Comparison of ENCODE assay signal across 8 cellular contexts in genomic region chr6:117346142-117346930, GRCh38.
DNase-seq lines count a peak whose midpoint lies in the region; ATAC-seq and TF ChIP-seq lines count a peak whose summit lies in the region.

No MANE protein-coding gene starts in this region.

- H3K4me3 ChIP-seq in foreskin fibroblast (ENCODE audit: low read depth in 1 of 2, low read length in 2 of 2) (peak overlapping the region in 1 of 2 donors; percentile 31), spleen (no peak overlapping the region)

- no peak for TF ChIP-seq POLR2A in spleen (IDR thresholded peaks at IDR 0.05)

- TF ChIP-seq CTCF in RWPE1 (conservative IDR thresholded peaks at IDR 0.05; ENCODE audit: low read depth) (peak; percentile 48; the same call in 1 of the 2 replicates), foreskin fibroblast (IDR thresholded peaks at IDR 0.05; ENCODE audit: low read depth, low read length) (peak; percentile 9), spleen (IDR thresholded peaks at IDR 0.05 in 8 of 11, conservative IDR thresholded peaks at IDR 0.05 in 3 of 11) (peak in 9 of 11 experiments; percentile 21 to 66 (median 51))

- no peaks in the 10 kb centered on the region for H3K9me3 ChIP-seq in spleen

- CTCF ChIA-PET in RWPE1 (lab: Yijun Ruan, JAX) = interaction anchor here (0.7 kb wide), 1 partner anchor 150 kb away, joined by 3 read pairs; no protein-coding TSS in a partner anchor

- peak; percentile 56 for ATAC-seq in HG03159 (IDR thresholded peaks at IDR 0.05; ENCODE audit: unreplicated experiment)
- ATAC-seq in HG02588 (IDR thresholded peaks at IDR 0.05; ENCODE audit: unreplicated experiment) = no peak
- no peak for ATAC-seq in GM19452 (IDR thresholded peaks at IDR 0.05; ENCODE audit: unreplicated experiment)

- WGBS in spleen, 5 donors = 52 to 58% (median 52%) methylated on average over 7 of the region's 7 CpGs

- POLR2A ChIA-PET in RWPE1 (lab: Yijun Ruan, JAX; ENCODE audit: low non-redundant PET) = no interaction called here

- H3K4me1 ChIP-seq in spleen = no peaks in the 10 kb centered on the region

- H3K27me3 ChIP-seq in spleen (replicated peaks in 1 of 7) = peaks cover 0 to 18% (median 0%) of the 10 kb centered on the region in 7 donors

- no peaks in the 10 kb centered on the region for H3K36me3 ChIP-seq in spleen

- DNase-seq in COLO829 (ENCODE audit: low spot score) (peak; percentile 37), RWPE1 (ENCODE audit: low spot score) (peak; percentile 20), foreskin fibroblast (peak; percentile 6 to 42), spleen (no peak)
- no peak for DNase-seq in stimulated activated CD4-positive, alpha-beta T cell treated with anti-CD3 and anti-CD28 coated beads, Interleukin-1b, Interleukin-23, amount 100 ng/mL, for 48 hours

- intact Hi-C loops in spleen (cut with DNase I; ENCODE audit: low total_unique reads) = no loop called here

- H3K27ac ChIP-seq in RWPE1 = no peak overlapping the region
- no peak overlapping the region for H3K27ac ChIP-seq in spleen

Comparison
In these comparisons a context has a peak if more than half of its experiments do, and no peak if none do; other contexts are left out.
1. DNase-seq: peak in COLO829 (single experiment), RWPE1 (single experiment) and foreskin fibroblast (2 of 2); none in spleen (single experiment) and stimulated activated CD4-positive, alpha-beta T cell treated with anti-CD3 and anti-CD28 coated beads, Interleukin-1b, Interleukin-23, amount 100 ng/mL, for 48 hours (single experiment).
2. Peak in every context shown above with its lines, with median percentiles within 50 percentile points of each other: CTCF ChIP-seq.